12 cellular contexts compared by ENCODE assay signal in genomic region chr14:35879141-35879648, GRCh38. TPM values are rescaled to one million over a fixed set of nuclear protein-coding genes. Genes with fewer than 3 reads are reported as not detected.
DNase-seq lines count a peak whose midpoint lies in the region; ATAC-seq and TF ChIP-seq lines count a peak whose summit lies in the region.
"Had no signal": no experiment of that assay in that cellular context is flagged by ENCODE, and none has a peak within 500 bp of the region (broad histone marks: within the 10 kb centered on the region; RNA-seq: fewer than 3 reads in every experiment).

No MANE protein-coding gene starts in this region.

- no peaks in the 10 kb centered on the region for H3K36me3 ChIP-seq in PC-3 (ENCODE audit: low read depth, low read length)
- no peaks in the 10 kb centered on the region for H3K36me3 ChIP-seq in esophagus muscularis mucosa

- peaks cover 36% of the 10 kb centered on the region for H3K4me1 ChIP-seq in PC-3 (ENCODE audit: insufficient read depth, low read length)
- peaks cover 12 to 19% (median 14%) of the 10 kb centered on the region in 4 donors for H3K4me1 ChIP-seq in esophagus muscularis mucosa

- no peaks in the 10 kb centered on the region for H3K79me2 ChIP-seq in PC-3 (ENCODE audit: low read length)

- no peaks in the 10 kb centered on the region for H3K9me2 ChIP-seq in PC-3 (replicated peaks; ENCODE audit: low read length)

- H3K4me3 Mint-ChIP-seq in stimulated activated effector memory CD8-positive, alpha-beta T cell treated with anti-CD3 and anti-CD28 coated beads, Interleukin-12 subunit alpha, Interleukin-12 subunit beta, amount 100 ng/mL, for 72 hours = no peak overlapping the region
- H3K4me3 Mint-ChIP-seq: immature natural killer cell, natural killer cell had no signal

- H3K27ac Mint-ChIP-seq in stimulated activated effector memory CD8-positive, alpha-beta T cell treated with anti-CD3 and anti-CD28 coated beads, Interleukin-12 subunit alpha, Interleukin-12 subunit beta, amount 100 ng/mL, for 72 hours = peak overlapping the region; percentile 15
- H3K27ac Mint-ChIP-seq: immature natural killer cell had no signal

- H3K4me3 ChIP-seq in PC-3 (ENCODE audit: low read length) = peak overlapping the region; percentile 23; the same call in 1 of the 2 replicates
- no peak overlapping the region for H3K4me3 ChIP-seq in esophagus muscularis mucosa

- H3K27me3 ChIP-seq in PC-3 (ENCODE audit: low read length) = no peaks in the 10 kb centered on the region
- H3K27me3 ChIP-seq in esophagus muscularis mucosa = no peaks in the 10 kb centered on the region

- intact Hi-C loops in PC-3 (cut with micrococcal nuclease) = loop anchor here (2.0 kb wide), 3 partner anchors 76 to 436 kb away; no protein-coding TSS in a partner anchor
- intact Hi-C loops in esophagus muscularis mucosa (cut with DNase I) = no loop called here

- POLR2A ChIA-PET in PC-3 (lab: Charles Lee; ENCODE audit: unreplicated experiment) = interaction anchor here (0.6 kb wide), 2 partner anchors 71 to 342 kb away, joined by 3 to 4 read pairs; no protein-coding TSS in a partner anchor

- no peak for ATAC-seq in PC-3
- no peak for ATAC-seq in stimulated activated effector memory CD8-positive, alpha-beta T cell treated with anti-CD3 and anti-CD28 coated beads, Interleukin-12 subunit alpha, Interleukin-12 subunit beta, amount 100 ng/mL, for 72 hours
- ATAC-seq: natural killer cell had no signal

- WGBS in esophagus muscularis mucosa = 36% methylated on average over 2 of the region's 2 CpGs

- DNase-seq in NCI-H82 (lab: John Stamatoyannopoulos, UW) (peak; percentile 9), NCI-H82 treated with DMSO at 0.1 percent for 48 hours (lab: John Stamatoyannopoulos, UW; ENCODE audit: unreplicated experiment) (no peak), PC-3 (no peak), esophagus muscularis mucosa (ENCODE audit: extremely low spot score) (no peak), NCI-H2081 treated with DMSO at 0.1 percent for 48 hours (lab: John Stamatoyannopoulos, UW) (no peak)
- no peak for DNase-seq in stimulated activated effector memory CD8-positive, alpha-beta T cell treated with anti-CD3 and anti-CD28 coated beads, Interleukin-12 subunit alpha, Interleukin-12 subunit beta, amount 100 ng/mL, for 72 hours (ENCODE audit: low spot score in 2 of 2)
- no peak for DNase-seq in effector CD4-positive, alpha-beta T cell
- DNase-seq in stimulated activated CD4-positive, alpha-beta T cell treated with anti-CD3 and anti-CD28 coated beads, Interleukin-2, amount 100 ng/mL, for 48 hours = no peak
- DNase-seq: 8988T, immature natural killer cell, natural killer cell, T-helper 9 cell had no signal

- H3F3A ChIP-seq in PC-3 (ENCODE audit: low read length, unreplicated experiment) = no peaks in the 10 kb centered on the region

- no peak overlapping the region for H2AFZ ChIP-seq in PC-3 (ENCODE audit: low read length)

- TF ChIP-seq EP300 in esophagus muscularis mucosa (IDR thresholded peaks at IDR 0.05) = no peak

- BruUV-seq in PC-3 (replicated peaks; lab: Mats Ljungman, UMichigan) = no TSS peak

- TF ChIP-seq POLR2A in esophagus muscularis mucosa (IDR thresholded peaks at IDR 0.05; ENCODE audit: low read depth) = no peak

- no peak for TF ChIP-seq CTCF in PC-3 (conservative IDR thresholded peaks at IDR 0.05; ENCODE audit: low read depth, low read length)
- TF ChIP-seq CTCF in esophagus muscularis mucosa (IDR thresholded peaks at IDR 0.05) = no peak

- H4K20me1 ChIP-seq in PC-3 (ENCODE audit: low read length) = no peaks in the 10 kb centered on the region

- H3K9me3 ChIP-seq in PC-3 (ENCODE audit: low read length) = no peaks in the 10 kb centered on the region
- no peaks in the 10 kb centered on the region for H3K9me3 ChIP-seq in esophagus muscularis mucosa

- no peaks in the 10 kb centered on the region for H3K36me3 Mint-ChIP-seq in stimulated activated effector memory CD8-positive, alpha-beta T cell treated with anti-CD3 and anti-CD28 coated beads, Interleukin-12 subunit alpha, Interleukin-12 subunit beta, amount 100 ng/mL, for 72 hours
- H3K36me3 Mint-ChIP-seq: immature natural killer cell, natural killer cell had no signal

- H3K27ac ChIP-seq in PC-3 (ENCODE audit: low read length) = peak overlapping the region; percentile 50
- H3K27ac ChIP-seq in esophagus muscularis mucosa (replicated peaks in 1 of 4) = peak overlapping the region in 3 of 4 donors; percentile 14 to 44 (median 37)

- CTCF ChIA-PET in PC-3 (lab: Charles Lee) = interaction anchor here (0.5 to 1.5 kb wide), 8 partner anchors 53 to 356 kb away, joined by 3 to 6 read pairs (median 4); partner anchors contain the start of gene BRMS1L

- H3K9ac ChIP-seq in PC-3 (ENCODE audit: low read length) = no peak overlapping the region; the same call in 1 of the 2 replicates

- H3K4me1 Mint-ChIP-seq in stimulated activated effector memory CD8-positive, alpha-beta T cell treated with anti-CD3 and anti-CD28 coated beads, Interleukin-12 subunit alpha, Interleukin-12 subunit beta, amount 100 ng/mL, for 72 hours = no peaks in the 10 kb centered on the region

- no peaks in the 10 kb centered on the region for H3K9me3 Mint-ChIP-seq in stimulated activated effector memory CD8-positive, alpha-beta T cell treated with anti-CD3 and anti-CD28 coated beads, Interleukin-12 subunit alpha, Interleukin-12 subunit beta, amount 100 ng/mL, for 72 hours
- H3K9me3 Mint-ChIP-seq: immature natural killer cell, natural killer cell had no signal

- H3K4me2 ChIP-seq in PC-3 (ENCODE audit: low read length) = peak overlapping the region; percentile 78

RNA-seq across cellular contexts. Expression of gene BRMS1L, which starts 53.1 kb away (rescaled TPM):
- total RNA-seq in PC-3 (2014; rRNA removed) = 4.8 and 10.3 TPM in 2 replicates
- 1 to 10 TPM; 5.0 to 8.0 (median 6.9) TPM for total RNA-seq in esophagus muscularis mucosa
